ENCODE assay signal across 1 cellular context in genomic region chr6:119343573-119344146, GRCh38.
TF ChIP-seq lines count a peak whose summit lies in the region.

No MANE protein-coding gene starts in this region.

TF ChIP-seq in GM12878, 131 proteins besides CTCF, POLR2A, EP300 and RAD21:
- TF ChIP-seq STAT1 (conservative IDR thresholded peaks at IDR 0.05): no peak
- TF ChIP-seq SIX5 (IDR thresholded peaks at IDR 0.05; ENCODE audit: low read depth, low read length, severe bottlenecking): no peak
- no peak for TF ChIP-seq ZNF592 (IDR thresholded peaks at IDR 0.05)
- no peak for TF ChIP-seq EGR1 (IDR thresholded peaks at IDR 0.05; ENCODE audit: borderline replicate concordance in 1 of 2, low read depth in 2 of 2, low read length in 2 of 2)
